Comparison of ENCODE assay signal across 14 cellular contexts in the genomic region with DNA sequence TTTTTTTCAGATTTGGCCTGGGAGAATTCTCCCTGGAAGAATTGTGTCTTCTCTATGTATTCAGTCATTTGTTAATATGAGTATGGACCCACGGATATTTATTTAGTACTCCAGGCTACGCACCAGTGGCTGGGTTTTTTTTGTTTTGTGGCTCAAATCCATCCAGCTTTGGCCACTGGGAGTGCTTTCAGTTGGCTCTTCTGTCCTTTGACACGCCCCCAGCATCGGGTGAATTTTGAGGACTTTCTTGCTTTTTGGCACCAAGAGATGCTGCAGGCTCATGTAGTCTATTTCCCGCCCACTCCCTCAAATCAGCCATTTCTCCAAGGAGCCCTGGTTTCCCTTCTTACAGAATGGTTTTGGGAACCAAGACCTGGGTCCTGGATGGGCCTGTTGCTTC. TPM values are rescaled to one million over a fixed set of nuclear protein-coding genes. Genes with fewer than 3 reads are reported as not detected.
DNase-seq lines count a peak whose midpoint lies in the region; ATAC-seq, FAIRE-seq and TF ChIP-seq lines count a peak whose summit lies in the region.
"Had no signal": no experiment of that assay in that cellular context is flagged by ENCODE, and none has a peak within 500 bp of the region (broad histone marks: within the 10 kb centered on the region; RNA-seq: fewer than 3 reads in every experiment).

No MANE protein-coding gene starts in this region.

- H4K20me1 ChIP-seq in mammary epithelial cell (ENCODE audit: insufficient read depth, low read length), result no peaks in the 10 kb centered on the region

- H3K4me3 ChIP-seq in breast epithelium (no peak overlapping the region), mammary epithelial cell (replicated peaks in 1 of 3; ENCODE audit: insufficient read depth in 1 of 3, low read depth in 2 of 3, low read length in 3 of 3) (no peak overlapping the region), fibroblast of mammary gland (ENCODE audit: control insufficient read depth, low read depth, low read length) (no peak overlapping the region)
- H3K4me3 ChIP-seq: GM23248 had no signal

- H3K27me3 ChIP-seq in breast epithelium, result no peaks in the 10 kb centered on the region
- H3K27me3 ChIP-seq in mammary epithelial cell (ENCODE audit: insufficient read depth, low read length), result no peaks in the 10 kb centered on the region

- peak overlapping the region; percentile 90 to 92 for H3K27ac ChIP-seq in breast epithelium
- H3K27ac ChIP-seq in mammary epithelial cell (ENCODE audit: insufficient read depth, low read depth, low read length), result no peak overlapping the region
- H3K27ac ChIP-seq: 22Rv1, GM23248 had no signal

- 50% methylated on average over 3 of the region's 5 CpGs for WGBS in mammary epithelial cell (ENCODE audit: low coverage, missing lambda C conversion rate)

- no peaks in the 10 kb centered on the region for H3K79me2 ChIP-seq in mammary epithelial cell (ENCODE audit: insufficient read depth, low read length)

- in situ Hi-C loops in mammary epithelial cell (cut with MboI; ENCODE audit: low sequenced_read_pairs in 2 of 2), result no loop called here

- BruUV-seq in mammary epithelial cell (replicated peaks; lab: Mats Ljungman, UMichigan), result no TSS peak

- DNase-seq in breast epithelium (ENCODE audit: low spot score in 2 of 2) (no peak), mammary epithelial cell (no peak), fibroblast of mammary gland (ENCODE audit: low read depth) (peak; percentile 53), sciatic nerve (ENCODE audit: low spot score) (no peak), glomerular visceral epithelial cell (ENCODE audit: extremely low spot score) (no peak), GM12891 (ENCODE audit: insufficient read length, low spot score) (no peak)
- DNase-seq in stimulated activated naive CD4-positive, alpha-beta T cell treated with Interleukin-2 at 50 U/mL for 16 hours (lab: John Stamatoyannopoulos, UW), result no peak
- DNase-seq: Calu3; CD4-positive, CD25-positive, alpha-beta regulatory T cell; DMS 273 treated with DMSO at 0.1 percent for 48 hours; GM23248 had no signal

- H2AFZ ChIP-seq in mammary epithelial cell (ENCODE audit: low read depth, low read length), result no peak overlapping the region
- H2AFZ ChIP-seq: GM23248 had no signal

- ATAC-seq in sciatic nerve, result peak; percentile 14
- ATAC-seq: HepG2 had no signal

- H3K4me1 ChIP-seq in breast epithelium, result peaks cover 0 to 13% of the 10 kb centered on the region in 2 donors
- peaks cover 8% of the 10 kb centered on the region for H3K4me1 ChIP-seq in mammary epithelial cell (ENCODE audit: insufficient read depth, low read length)

- no peak for TF ChIP-seq POLR2A in breast epithelium (IDR thresholded peaks at IDR 0.05)
- TF ChIP-seq POLR2A in GM12891 (IDR thresholded peaks at IDR 0.05; ENCODE audit: low read depth, low read length), result no peak

- CTCF ChIA-PET in mammary epithelial cell (lab: Charles Lee; ENCODE audit: low non-redundant PET), result no interaction called here

- dilution Hi-C loops in mammary epithelial cell (cut with HindIII; ENCODE audit: low sequenced_read_pairs), result no loop called here

- no peak overlapping the region for H3K4me2 ChIP-seq in mammary epithelial cell (ENCODE audit: insufficient read depth, low read depth, low read length)

- no peak overlapping the region for H3K9ac ChIP-seq in mammary epithelial cell (ENCODE audit: insufficient read depth, low read length)
- H3K9ac ChIP-seq: GM23248 had no signal

- H3K9me3 ChIP-seq in breast epithelium, result no peaks in the 10 kb centered on the region
- no peaks in the 10 kb centered on the region for H3K9me3 ChIP-seq in mammary epithelial cell (replicated peaks; ENCODE audit: insufficient read depth, low read length)

- TF ChIP-seq CTCF in breast epithelium (IDR thresholded peaks at IDR 0.05), result peak in 1 of 3 donors; percentile 4
- TF ChIP-seq CTCF in mammary epithelial cell (conservative IDR thresholded peaks at IDR 0.05 in 1 of 2, IDR thresholded peaks at IDR 0.05 in 1 of 2; ENCODE audit: extremely low read depth in 1 of 2, insufficient read depth in 1 of 2, low read depth in 1 of 2, low read length in 2 of 2), result no peak
- TF ChIP-seq CTCF in fibroblast of mammary gland (conservative IDR thresholded peaks at IDR 0.05; ENCODE audit: control insufficient read depth, insufficient read depth, low read depth, low read length), result no peak

- FAIRE-seq in GM12891 (lab: Jason Lieb, UNC), result no peak
- FAIRE-seq: GM18507, HepG2 had no signal

- H3K36me3 ChIP-seq in breast epithelium, result no peaks in the 10 kb centered on the region
- H3K36me3 ChIP-seq in mammary epithelial cell (ENCODE audit: insufficient read depth, low read length), result peaks cover 40% of the 10 kb centered on the region

- intact Hi-C loops in breast epithelium (cut with DNase I; ENCODE audit: low total_unique reads) (no loop called here), mammary epithelial cell (cut with micrococcal nuclease) (no loop called here), sciatic nerve (cut with DNase I) (no loop called here)

TF ChIP-seq in GM12891, 5 proteins besides CTCF, POLR2A, EP300 and RAD21:
- TF ChIP-seq SPI1 (IDR thresholded peaks at IDR 0.05; ENCODE audit: low read depth, low read length) (no peak), TAF1 (IDR thresholded peaks at IDR 0.05; ENCODE audit: low read depth, low read length) (no peak), POLR2AphosphoS5 (IDR thresholded peaks at IDR 0.05; ENCODE audit: low read depth, low read length) (no peak), POU2F2 (IDR thresholded peaks at IDR 0.05; ENCODE audit: low read depth, low read length) (no peak), PAX5 (IDR thresholded peaks at IDR 0.05; ENCODE audit: insufficient read depth, low read length, severe bottlenecking) (no peak)

RNA-seq across cellular contexts. Expression of a gene that starts 55.8 kb away (rescaled TPM):
- 10 to 100 TPM; 36.8 to 78.3 (median 72.4) TPM for total RNA-seq in breast epithelium
- total RNA-seq in mammary epithelial cell, result 100 to 1,000 TPM in 1 of 2 donors, 10 to 100 TPM in 1; 67.0 to 110 TPM
- polyA plus RNA-seq in mammary epithelial cell, result 59.2 TPM
- 138 TPM for polyA minus RNA-seq in mammary epithelial cell
- 77.8 TPM for total RNA-seq in sciatic nerve
- 98.5 TPM for polyA plus RNA-seq in GM12891 (2012; ENCODE audit: low read depth, missing spikeins)
